Comparison of ENCODE assay signal across 2 cellular contexts in genomic region chr10:86265236-86265876, GRCh38.
TF ChIP-seq lines count a peak whose summit lies in the region.

No MANE protein-coding gene starts in this region.

TF ChIP-seq in GM23338, 12 proteins besides CTCF, POLR2A, EP300 and RAD21:
- no peak for TF ChIP-seq ZNF331 (CRISPR knock-in tag; IDR thresholded peaks at IDR 0.05; ENCODE audit: low read depth)

TF ChIP-seq in H1, 55 proteins besides CTCF, POLR2A, EP300 and RAD21:
- TF ChIP-seq E2F6 (IDR thresholded peaks at IDR 0.05) (peak; percentile 40; the same call in 1 of the 2 replicates), KDM4A (IDR thresholded peaks at IDR 0.05; ENCODE audit: low read depth, low read length, severe bottlenecking) (no peak)
